In genomic region chr3:18716821-18717220, GRCh38 we compare ENCODE assay signal across 19 cellular contexts.
DNase-seq lines count a peak whose midpoint lies in the region; ATAC-seq and TF ChIP-seq lines count a peak whose summit lies in the region.
"Had no signal": no experiment of that assay in that cellular context is flagged by ENCODE, and none has a peak within 500 bp of the region (broad histone marks: within the 10 kb centered on the region; RNA-seq: fewer than 3 reads in every experiment).

No MANE protein-coding gene starts in this region.

- H3K27me3 ChIP-seq in foreskin keratinocyte: no peaks in the 10 kb centered on the region
- H3K27me3 ChIP-seq in Peyer's patch: no peaks in the 10 kb centered on the region
- H3K27me3 ChIP-seq in HAP-1 (ENCODE audit: low read depth): no peaks in the 10 kb centered on the region
- H3K27me3 ChIP-seq: adrenal gland, right lobe of liver had no signal

- POLR2A ChIA-PET in activated CD4-positive, alpha-beta memory T cell treated with anti-CD3 and anti-CD28 coated beads, Interleukin-2, amount 10 ng/mL, durations not matched to agents 7 days and 5 days (lab: Charles Lee): interaction anchor here (0.9 to 9.0 kb wide), 25 partner anchors 9 to 974 kb away, joined by 3 to 183 read pairs (median 7); partner anchors contain the start of genes SATB1 and TBC1D5

- H3K9me3 ChIP-seq in Peyer's patch (no peaks in the 10 kb centered on the region), HAP-1 (no peaks in the 10 kb centered on the region)
- H3K9me3 ChIP-seq: adrenal gland, right lobe of liver had no signal

- H3K4me1 Mint-ChIP-seq in stimulated activated naive CD8-positive, alpha-beta T cell treated with anti-CD3 and anti-CD28 coated beads, Interleukin-15, Interleukin-2, amounts not matched to agents 100 ng/mL and 50 ng/mL, for 24 hours (ENCODE audit: low read depth): peaks cover 80% of the 10 kb centered on the region
- peaks cover 76% of the 10 kb centered on the region for H3K4me1 Mint-ChIP-seq in activated CD4-positive, alpha-beta memory T cell treated with anti-CD3 and anti-CD28 coated beads, Interleukin-2, amount 10 ng/mL, durations not matched to agents 7 days and 5 days

- H3K36me3 ChIP-seq in Peyer's patch (no peaks in the 10 kb centered on the region), HAP-1 (replicated peaks) (no peaks in the 10 kb centered on the region)
- H3K36me3 ChIP-seq: adrenal gland, right lobe of liver had no signal

- H3K4me3 Mint-ChIP-seq in stimulated activated naive CD8-positive, alpha-beta T cell treated with anti-CD3 and anti-CD28 coated beads, Interleukin-15, Interleukin-2, amounts not matched to agents 100 ng/mL and 50 ng/mL, for 24 hours: peak overlapping the region; percentile 40
- H3K4me3 Mint-ChIP-seq in activated CD4-positive, alpha-beta memory T cell treated with anti-CD3 and anti-CD28 coated beads, Interleukin-2, amount 10 ng/mL, durations not matched to agents 7 days and 5 days: no peak overlapping the region
- H3K4me3 Mint-ChIP-seq: activated B cell treated with CpG ODN at 0.5 μM for 24 hours had no signal

- TF ChIP-seq CTCF in foreskin keratinocyte (conservative IDR thresholded peaks at IDR 0.05) (no peak), Peyer's patch (IDR thresholded peaks at IDR 0.05) (no peak)

- H3K27me3 Mint-ChIP-seq in stimulated activated naive CD8-positive, alpha-beta T cell treated with anti-CD3 and anti-CD28 coated beads, Interleukin-15, Interleukin-2, amounts not matched to agents 100 ng/mL and 50 ng/mL, for 24 hours: no peaks in the 10 kb centered on the region
- H3K27me3 Mint-ChIP-seq in activated CD4-positive, alpha-beta memory T cell treated with anti-CD3 and anti-CD28 coated beads, Interleukin-2, amount 10 ng/mL, durations not matched to agents 7 days and 5 days: no peaks in the 10 kb centered on the region
- H3K27me3 Mint-ChIP-seq: activated B cell treated with CpG ODN at 0.5 μM for 24 hours had no signal

- peak overlapping the region; percentile 90 for H3K27ac Mint-ChIP-seq in stimulated activated naive CD8-positive, alpha-beta T cell treated with anti-CD3 and anti-CD28 coated beads, Interleukin-15, Interleukin-2, amounts not matched to agents 100 ng/mL and 50 ng/mL, for 24 hours
- peak overlapping the region; percentile 99 for H3K27ac Mint-ChIP-seq in activated CD4-positive, alpha-beta memory T cell treated with anti-CD3 and anti-CD28 coated beads, Interleukin-2, amount 10 ng/mL, durations not matched to agents 7 days and 5 days

- no peak for DNase-seq in stimulated activated naive CD8-positive, alpha-beta T cell treated with anti-CD3 and anti-CD28 coated beads, Interleukin-15, Interleukin-2, amounts not matched to agents 100 U/mL and 50 U/mL, for 24 hours
- no peak for DNase-seq in activated CD4-positive, alpha-beta memory T cell treated with anti-CD3 and anti-CD28 coated beads, Interleukin-2, amount 10 ng/mL, durations not matched to agents 7 days and 5 days
- DNase-seq in foreskin keratinocyte (peak in 1 of 2 donors; percentile 10), Peyer's patch (no peak), HAP-1 (ENCODE audit: low spot score in 2 of 2) (no peak), CD1c-positive myeloid dendritic cell (ENCODE audit: extremely low spot score) (no peak)
- DNase-seq: activated B cell treated with CpG ODN at 0.5 μM for 24 hours; activated CD8-positive, alpha-beta memory T cell treated with anti-CD3 and anti-CD28 coated beads, Interleukin-2, amount 50 U/mL, for 48 hours; adrenal gland; caudate nucleus; DMS 273 treated with DMSO at 0.1 percent for 48 hours; effector CD8-positive, alpha-beta T cell; head of caudate nucleus; NCI-H2029 treated with DMSO at 0.1 percent for 48 hours; NCI-H510A; right lobe of liver; Right ventricle myocardium superior had no signal

- no peak for TF ChIP-seq POLR2A in Peyer's patch (IDR thresholded peaks at IDR 0.05)

- CTCF ChIA-PET in activated CD4-positive, alpha-beta memory T cell treated with anti-CD3 and anti-CD28 coated beads, Interleukin-2, amount 10 ng/mL, durations not matched to agents 7 days and 5 days (lab: Charles Lee): interaction anchor here (0.7 to 6.0 kb wide), 11 partner anchors 9 to 272 kb away, joined by 3 to 29 read pairs (median 5); no protein-coding TSS in a partner anchor

- peaks cover 17% of the 10 kb centered on the region for H3K36me3 Mint-ChIP-seq in stimulated activated naive CD8-positive, alpha-beta T cell treated with anti-CD3 and anti-CD28 coated beads, Interleukin-15, Interleukin-2, amounts not matched to agents 100 ng/mL and 50 ng/mL, for 24 hours (ENCODE audit: low read depth)
- peaks cover 55% of the 10 kb centered on the region for H3K36me3 Mint-ChIP-seq in activated CD4-positive, alpha-beta memory T cell treated with anti-CD3 and anti-CD28 coated beads, Interleukin-2, amount 10 ng/mL, durations not matched to agents 7 days and 5 days (ENCODE audit: low read depth)

- H3K9me3 Mint-ChIP-seq in stimulated activated naive CD8-positive, alpha-beta T cell treated with anti-CD3 and anti-CD28 coated beads, Interleukin-15, Interleukin-2, amounts not matched to agents 100 ng/mL and 50 ng/mL, for 24 hours: peaks cover 15% of the 10 kb centered on the region
- peaks cover 17% of the 10 kb centered on the region for H3K9me3 Mint-ChIP-seq in activated CD4-positive, alpha-beta memory T cell treated with anti-CD3 and anti-CD28 coated beads, Interleukin-2, amount 10 ng/mL, durations not matched to agents 7 days and 5 days
- H3K9me3 Mint-ChIP-seq: activated B cell treated with CpG ODN at 0.5 μM for 24 hours had no signal

- in situ Hi-C loops in HAP-1 (cut with MboI; ENCODE audit: low sequenced_read_pairs): no loop called here

- ATAC-seq in stimulated activated naive CD8-positive, alpha-beta T cell treated with anti-CD3 and anti-CD28 coated beads, Interleukin-15, Interleukin-2, amounts not matched to agents 100 U/mL and 50 U/mL, for 24 hours: no peak
- ATAC-seq in foreskin keratinocyte: peak; percentile 25
- ATAC-seq: K562, right lobe of liver had no signal

- H3K27ac ChIP-seq in foreskin keratinocyte: no peak overlapping the region
- H3K27ac ChIP-seq in Peyer's patch: no peak overlapping the region
- H3K27ac ChIP-seq: adrenal gland, right lobe of liver had no signal

- no peaks in the 10 kb centered on the region for H3K4me1 ChIP-seq in foreskin keratinocyte
- H3K4me1 ChIP-seq in Peyer's patch: no peaks in the 10 kb centered on the region
- no peaks in the 10 kb centered on the region for H3K4me1 ChIP-seq in HAP-1
- H3K4me1 ChIP-seq: adrenal gland, right lobe of liver had no signal

- no peak overlapping the region for H3K4me3 ChIP-seq in Peyer's patch
- H3K4me3 ChIP-seq in HAP-1: no peak overlapping the region
- H3K4me3 ChIP-seq: adrenal gland, K562, right lobe of liver had no signal
